ENCODE assay signal across 15 cellular contexts in the genomic region with DNA sequence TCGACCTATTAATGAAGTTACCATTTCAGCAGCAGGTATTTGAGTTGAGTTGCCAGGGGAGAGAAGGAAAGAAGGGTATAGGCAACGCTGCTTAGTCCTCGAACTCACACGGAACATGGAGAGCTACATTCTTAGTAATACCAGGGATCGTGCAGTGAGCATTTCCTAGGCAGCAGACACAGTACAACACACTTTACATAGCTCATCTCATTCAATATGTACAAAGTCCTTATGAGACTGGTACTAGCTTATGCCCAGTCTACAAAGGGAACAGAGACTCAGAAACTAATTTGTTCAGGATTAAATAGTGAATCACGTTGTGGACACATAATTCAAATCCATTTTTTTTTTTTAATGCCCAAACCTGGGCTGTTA. TPM values are rescaled to one million over a fixed set of nuclear protein-coding genes. Genes with fewer than 3 reads are reported as not detected.
DNase-seq lines count a peak whose midpoint lies in the region; ATAC-seq and TF ChIP-seq lines count a peak whose summit lies in the region.
"Had no signal": no experiment of that assay in that cellular context is flagged by ENCODE, and none has a peak within 500 bp of the region (broad histone marks: within the 10 kb centered on the region; RNA-seq: fewer than 3 reads in every experiment).

No MANE protein-coding gene starts in this region.

- no peak overlapping the region for H3K4me2 ChIP-seq in smooth muscle cell

- H3K27ac ChIP-seq in right atrium auricular region: peak overlapping the region; percentile 79 to 93
- peak overlapping the region; percentile 6 for H3K27ac ChIP-seq in lower lobe of right lung
- peak overlapping the region; percentile 26 for H3K27ac ChIP-seq in smooth muscle cell (ENCODE audit: low read depth)
- H3K27ac ChIP-seq: SK-N-MC had no signal

- DNase-seq in right atrium auricular region (ENCODE audit: low spot score) (peak; percentile 7), cardiac septum (ENCODE audit: low spot score) (no peak), lower lobe of right lung (no peak), smooth muscle cell (lab: John Stamatoyannopoulos, UW; ENCODE audit: unreplicated experiment) (no peak), activated gamma-delta T cell treated with Interleukin-2 at 50 U/mL for 16 hours (no peak), mesenteric fat pad (ENCODE audit: low spot score) (no peak), retina (no peak), SIG-M5 treated with dmso at 0.1 percent for 504 hours (lab: John Stamatoyannopoulos, UW; ENCODE audit: unreplicated experiment) (no peak)
- DNase-seq: amniotic stem cell; CD8-positive, alpha-beta T cell; kidney glomerular epithelial cell; PC-3; stimulated activated CD4-positive, alpha-beta T cell treated with anti-CD3 and anti-CD28 coated beads, Interleukin-12 subunit alpha, Interleukin-12 subunit beta, amount 100 ng/mL, for 4 hours had no signal

- H3K27me3 ChIP-seq in right atrium auricular region (no peaks in the 10 kb centered on the region), lower lobe of right lung (ENCODE audit: low read depth) (no peaks in the 10 kb centered on the region), smooth muscle cell (ENCODE audit: low read depth) (no peaks in the 10 kb centered on the region)

- no peak overlapping the region for H2AFZ ChIP-seq in smooth muscle cell (ENCODE audit: low read depth)
- H2AFZ ChIP-seq: parathyroid adenoma had no signal

- intact Hi-C loops in cardiac septum (cut with DNase I) (loop anchor here (2.0 kb wide), 2 partner anchors 14 to 42 kb away; no protein-coding TSS in a partner anchor), lower lobe of right lung (cut with DNase I) (no loop called here)

- WGBS in smooth muscle cell (ENCODE audit: low lambda C conversion rate): 89% methylated on average over 6 of the region's 6 CpGs

- H4K20me1 ChIP-seq in smooth muscle cell (ENCODE audit: low read depth): no peaks in the 10 kb centered on the region

- H3K79me2 ChIP-seq in smooth muscle cell (ENCODE audit: low read depth): no peaks in the 10 kb centered on the region
- H3K79me2 ChIP-seq: parathyroid adenoma had no signal

- H3K4me1 ChIP-seq in right atrium auricular region: peaks cover 0 to 58% of the 10 kb centered on the region in 2 donors
- H3K4me1 ChIP-seq in lower lobe of right lung: peaks cover 7% of the 10 kb centered on the region
- no peaks in the 10 kb centered on the region for H3K4me1 ChIP-seq in smooth muscle cell (ENCODE audit: low read depth)
- H3K4me1 ChIP-seq: parathyroid adenoma had no signal

- ATAC-seq in lower lobe of right lung: no peak
- ATAC-seq: CD8-positive, alpha-beta T cell; PC-3 had no signal

- no peaks in the 10 kb centered on the region for H3K36me3 ChIP-seq in right atrium auricular region
- no peaks in the 10 kb centered on the region for H3K36me3 ChIP-seq in lower lobe of right lung
- no peaks in the 10 kb centered on the region for H3K36me3 ChIP-seq in smooth muscle cell (ENCODE audit: low read depth)

- no peaks in the 10 kb centered on the region for H3K9me3 ChIP-seq in right atrium auricular region
- H3K9me3 ChIP-seq in lower lobe of right lung: no peaks in the 10 kb centered on the region
- no peaks in the 10 kb centered on the region for H3K9me3 ChIP-seq in smooth muscle cell (replicated peaks; ENCODE audit: low read depth)

- peaks cover 10% of the 10 kb centered on the region for H3F3A ChIP-seq in smooth muscle cell (ENCODE audit: low read depth)

- H3K9ac ChIP-seq in smooth muscle cell (ENCODE audit: low read depth): no peak overlapping the region
- H3K9ac ChIP-seq: parathyroid adenoma had no signal

- H3K4me3 ChIP-seq in right atrium auricular region (no peak overlapping the region), lower lobe of right lung (no peak overlapping the region), smooth muscle cell (no peak overlapping the region)
- H3K4me3 ChIP-seq: SK-N-MC had no signal

- TF ChIP-seq CTCF in right atrium auricular region (IDR thresholded peaks at IDR 0.05) (no peak), lower lobe of right lung (IDR thresholded peaks at IDR 0.05) (no peak), smooth muscle cell (IDR thresholded peaks at IDR 0.05; ENCODE audit: borderline replicate concordance, insufficient read depth, poor library complexity, severe bottlenecking) (no peak)

RNA-seq across cellular contexts. Expression of a gene that starts 25.6 kb away (rescaled TPM):
- total RNA-seq in right atrium auricular region: 10 to 100 TPM; 74.5 to 76.3 TPM
- 65.6 TPM for total RNA-seq in cardiac septum
- total RNA-seq in lower lobe of right lung: 154 TPM
- total RNA-seq in smooth muscle cell: 89.5 and 101 TPM in 2 replicates
- 40.3 and 44.5 TPM in 2 replicates for polyA plus RNA-seq in smooth muscle cell
- total RNA-seq in mesenteric fat pad: 108 TPM

Comparison
In these comparisons a context has a peak if more than half of its experiments do, and no peak if none do; other contexts are left out.
1. H3K27ac ChIP-seq: peak in every context shown above with its lines; median percentile 86 in right atrium auricular region; 26 in smooth muscle cell; 6 in lower lobe of right lung.